ENCODE assay signal across 9 cellular contexts in genomic region chr10:50362547-50363125, GRCh38.
A peak's percentile ranks its signal among the peaks of the same experiment; 100 is the strongest.
DNase-seq lines count a peak whose midpoint lies in the region; ATAC-seq and TF ChIP-seq lines count a peak whose summit lies in the region.
"Had no signal": no experiment of that assay in that cellular context is flagged by ENCODE, and none has a peak within 500 bp of the region (broad histone marks: within the 10 kb centered on the region; RNA-seq: fewer than 3 reads in every experiment).

No MANE protein-coding gene starts in this region.

- H3K9me3 ChIP-seq in lower lobe of right lung (no peaks in the 10 kb centered on the region), BE2C (no peaks in the 10 kb centered on the region)
- H3K9me3 ChIP-seq: neutrophil had no signal

- ATAC-seq in GM19025 (IDR thresholded peaks at IDR 0.05; ENCODE audit: low read depth, unreplicated experiment), result peak; percentile 59
- peak; percentile 74 for ATAC-seq in HG02642 (IDR thresholded peaks at IDR 0.05; ENCODE audit: poor library complexity, unreplicated experiment)
- ATAC-seq in lower lobe of right lung, result no peak

- no peaks in the 10 kb centered on the region for H3K36me3 ChIP-seq in lower lobe of right lung
- no peaks in the 10 kb centered on the region for H3K36me3 ChIP-seq in BE2C
- H3K36me3 ChIP-seq: neutrophil had no signal

- H3K27ac ChIP-seq in lower lobe of right lung, result peak overlapping the region; percentile 8
- H3K27ac ChIP-seq: neutrophil had no signal

- no peak for TF ChIP-seq CTCF in lower lobe of right lung (IDR thresholded peaks at IDR 0.05)
- TF ChIP-seq CTCF in BE2C (IDR thresholded peaks at IDR 0.05; ENCODE audit: low read depth, low read length), result no peak

- intact Hi-C loops in lower lobe of right lung (cut with DNase I), result no loop called here

- H3K4me3 ChIP-seq in lower lobe of right lung (no peak overlapping the region), BE2C (ENCODE audit: low read depth, low read length) (no peak overlapping the region)

- DNase-seq in LHCN-M2 (ENCODE audit: low read depth) (peak; percentile 14), lower lobe of right lung (no peak), NCI-H1436 (lab: John Stamatoyannopoulos, UW) (no peak), NCI-H510A treated with DMSO at 0.1 percent for 48 hours (lab: John Stamatoyannopoulos, UW) (no peak), BE2C (no peak), HUDEP-2 (lab: John Stamatoyannopoulos, UW; ENCODE audit: unreplicated experiment in 76 of 76) (no peak)

- no peaks in the 10 kb centered on the region for H3K27me3 ChIP-seq in lower lobe of right lung (ENCODE audit: low read depth)
- H3K27me3 ChIP-seq in BE2C, result no peaks in the 10 kb centered on the region
- H3K27me3 ChIP-seq: neutrophil had no signal

- H3K4me1 ChIP-seq in lower lobe of right lung, result peaks cover 55% of the 10 kb centered on the region
- H3K4me1 ChIP-seq in BE2C, result no peaks in the 10 kb centered on the region

Comparison
In these comparisons a context has a peak if more than half of its experiments do, and no peak if none do; other contexts are left out.
1. ATAC-seq: peak in GM19025 (single experiment) and HG02642 (single experiment); none in lower lobe of right lung (0 of 2).